In the genomic region with DNA sequence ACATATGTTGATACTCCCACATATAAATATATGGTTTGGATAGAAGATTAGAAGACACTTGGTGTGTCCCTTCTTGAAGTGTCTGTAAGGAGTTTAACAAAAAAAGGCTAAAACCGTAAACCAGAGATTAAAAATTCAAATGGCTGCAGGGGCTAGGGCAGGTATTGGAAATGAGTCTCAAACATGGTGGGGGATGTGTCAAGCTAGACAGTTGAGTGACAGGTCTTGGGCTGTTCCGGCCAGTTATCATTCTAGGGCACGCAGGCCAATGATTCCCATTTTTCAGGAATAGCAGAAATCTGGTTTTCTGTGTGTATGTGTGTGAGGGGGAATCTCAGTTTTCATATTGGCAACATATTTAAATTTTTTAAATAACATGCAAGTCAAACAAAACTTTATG, we compare ENCODE assay signal across 1 cellular context.
TF ChIP-seq lines count a peak whose summit lies in the region.

No MANE protein-coding gene starts in this region.

TF ChIP-seq in K562, 482 proteins besides CTCF, POLR2A, EP300 and RAD21 (continued from another document):
- TF ChIP-seq ZNF780A (CRISPR knock-in tag; IDR thresholded peaks at IDR 0.05) (no peak), SPI1 (IDR thresholded peaks at IDR 0.05; ENCODE audit: borderline replicate concordance, low read depth, low read length) (no peak), RBM14 (IDR thresholded peaks at IDR 0.05; ENCODE audit: borderline replicate concordance, insufficient read depth, low read depth, low read length) (no peak), RB1 (IDR thresholded peaks at IDR 0.05; ENCODE audit: low read depth) (no peak), ZNF436 (CRISPR knock-in tag; IDR thresholded peaks at IDR 0.05) (no peak)
